In the genomic region with DNA sequence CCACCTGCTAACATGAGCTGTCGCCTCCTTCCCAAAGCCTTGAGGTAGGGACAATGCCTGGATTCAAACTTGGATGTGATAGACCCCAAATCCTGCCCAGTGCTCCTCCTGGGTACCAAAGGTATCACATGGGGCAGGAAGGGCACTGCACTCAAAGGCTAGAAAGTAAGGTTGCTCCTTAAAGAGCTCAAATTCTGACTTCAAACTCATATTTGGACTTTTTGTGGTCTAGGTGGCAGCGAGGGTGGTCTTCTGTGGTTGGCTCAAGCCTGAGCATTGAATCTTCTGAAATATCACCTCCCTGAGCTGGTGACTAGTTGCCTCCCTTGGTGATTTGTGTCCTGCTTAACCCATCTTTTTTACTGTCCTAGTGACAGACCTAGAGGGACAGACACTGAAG, we compare ENCODE assay signal across 22 cellular contexts. TPM values are rescaled to one million over a fixed set of nuclear protein-coding genes. Genes with fewer than 3 reads are reported as not detected.
DNase-seq lines count a peak whose midpoint lies in the region; ATAC-seq, FAIRE-seq and TF ChIP-seq lines count a peak whose summit lies in the region.
"Had no signal": no experiment of that assay in that cellular context is flagged by ENCODE, and none has a peak within 500 bp of the region (broad histone marks: within the 10 kb centered on the region; RNA-seq: fewer than 3 reads in every experiment).

No MANE protein-coding gene starts in this region.

- no peaks in the 10 kb centered on the region for H4K20me1 ChIP-seq in H1 (replicated peaks in 1 of 2; ENCODE audit: control insufficient read depth in 1 of 2, insufficient read depth in 2 of 2, low read length in 2 of 2)

- FAIRE-seq in H1 (lab: Jason Lieb, UNC) = no peak
- FAIRE-seq: A204.1, G401.6, GM19239 had no signal

- no peak overlapping the region for H2BK15ac ChIP-seq in H1 (ENCODE audit: low read length)

- TF ChIP-seq CTCF in H1 (IDR thresholded peaks at IDR 0.05; ENCODE audit: control extremely low read depth in 1 of 3, insufficient read depth in 1 of 3, low read depth in 1 of 3, low read length in 3 of 3) (no peak), coronary artery (IDR thresholded peaks at IDR 0.05) (no peak)

- no peak overlapping the region for H3K4me2 ChIP-seq in H1 (ENCODE audit: insufficient read depth in 1 of 2, low read depth in 2 of 2, low read length in 2 of 2)

- intact Hi-C loops in activated naive CD4-positive, alpha-beta T cell treated with anti-CD3 and anti-CD28 coated beads for 36 hours (cut with micrococcal nuclease) = no loop called here

- POLR2A ChIA-PET in H1 (lab: Charles Lee; ENCODE audit: partially characterized antibody) = no interaction called here

- H3K9me3 ChIP-seq in H1 (ENCODE audit: insufficient read depth in 2 of 2, low read depth in 1 of 2, low read length in 1 of 2) = no peaks in the 10 kb centered on the region

- peaks cover 0 to 9% (median 4%) of the 10 kb centered on the region in 4 experiments; a peak in 5 of 7 replicates for H3K4me1 ChIP-seq in H1 (replicated peaks in 1 of 4; ENCODE audit: control insufficient read depth in 3 of 4, insufficient read depth in 4 of 4, low read length in 3 of 4)

- H3K27ac ChIP-seq in H1 (ENCODE audit: low read depth, low read length) (no peak overlapping the region), coronary artery (no peak overlapping the region)

- ATAC-seq in HG02610 (IDR thresholded peaks at IDR 0.05; ENCODE audit: unreplicated experiment) = peak; percentile 3
- peak; percentile 66 for ATAC-seq in stimulated activated effector memory CD8-positive, alpha-beta T cell treated with anti-CD3 and anti-CD28 coated beads, Interleukin-12 subunit alpha, Interleukin-12 subunit beta, amount 100 ng/mL, for 72 hours

- H4K5ac ChIP-seq in H1 (ENCODE audit: insufficient read length, low read depth, low read length) = no peak overlapping the region

- no peaks in the 10 kb centered on the region for H3K79me1 ChIP-seq in H1 (ENCODE audit: low read depth, low read length)

- no peaks in the 10 kb centered on the region for H3K36me3 ChIP-seq in H1 (ENCODE audit: control insufficient read depth in 2 of 4, insufficient read depth in 4 of 4, low read length in 3 of 4)

- no peak overlapping the region for H3K9ac ChIP-seq in H1 (replicated peaks in 1 of 4; ENCODE audit: extremely low read depth in 1 of 4, low read depth in 3 of 4, low read length in 3 of 4)

- H3K4ac ChIP-seq in H1 (replicated peaks; ENCODE audit: insufficient read length, low read depth, low read length) = no peak overlapping the region

- no peak overlapping the region for H4K91ac ChIP-seq in H1 (replicated peaks; ENCODE audit: insufficient read length, low read length)

- no peaks in the 10 kb centered on the region for H3K36me3 Mint-ChIP-seq in activated naive CD4-positive, alpha-beta T cell treated with anti-CD3 and anti-CD28 coated beads for 36 hours (ENCODE audit: low read depth)
- no peaks in the 10 kb centered on the region for H3K36me3 Mint-ChIP-seq in stimulated activated effector memory CD8-positive, alpha-beta T cell treated with anti-CD3 and anti-CD28 coated beads, Interleukin-12 subunit alpha, Interleukin-12 subunit beta, amount 100 ng/mL, for 72 hours

- no peak overlapping the region for H2AK5ac ChIP-seq in H1 (ENCODE audit: low read depth, low read length)

- peak overlapping the region; percentile 85 for H2AFZ ChIP-seq in H1 (ENCODE audit: low read length)

- H3K18ac ChIP-seq in H1 (ENCODE audit: extremely low read depth, low read length) = no peak overlapping the region

- no peaks in the 10 kb centered on the region for H3K79me2 ChIP-seq in H1 (ENCODE audit: control insufficient read depth in 1 of 2, insufficient read depth in 2 of 2, low read length in 2 of 2)

- H3K4me3 Mint-ChIP-seq in activated naive CD4-positive, alpha-beta T cell treated with anti-CD3 and anti-CD28 coated beads for 36 hours = no peak overlapping the region
- H3K4me3 Mint-ChIP-seq in stimulated activated effector memory CD8-positive, alpha-beta T cell treated with anti-CD3 and anti-CD28 coated beads, Interleukin-12 subunit alpha, Interleukin-12 subunit beta, amount 100 ng/mL, for 72 hours = no peak overlapping the region
- H3K4me3 Mint-ChIP-seq: B cell; CD4-positive, alpha-beta T cell; HFFc6; IgD-negative memory B cell had no signal

- WGBS in H1 (ENCODE audit: extremely low coverage in 1 of 2, insufficient coverage in 1 of 2, insufficient read length in 1 of 2, insufficient replicate concordance in 2 of 2, low coverage in 1 of 2, low lambda C conversion rate in 2 of 2, missing lambda C conversion rate in 1 of 2), 2 experiments = 90% methylated on average over 2 of the region's 2 CpGs; no CpG with 5 or more reads in 1 of the 2 experiments

- H3K4me3 ChIP-seq in H1 (ENCODE audit: extremely low read depth in 1 of 4, insufficient read depth in 2 of 4, low read depth in 3 of 4, low read length in 4 of 4) (no peak overlapping the region), coronary artery (no peak overlapping the region)

- H2BK12ac ChIP-seq in H1 (ENCODE audit: low read depth, low read length) = no peak overlapping the region

- DNase-seq in activated naive CD4-positive, alpha-beta T cell treated with anti-CD3 and anti-CD28 coated beads for 36 hours = no peak
- no peak for DNase-seq in activated naive CD4-positive, alpha-beta T cell treated with anti-CD3 and anti-CD28 coated beads, Interleukin-2, amount 50 U/mL, for 16 hours
- no peak for DNase-seq in H1 (ENCODE audit: low read depth in 1 of 2, low spot score in 2 of 2)
- DNase-seq in stimulated activated effector memory CD8-positive, alpha-beta T cell treated with anti-CD3 and anti-CD28 coated beads, Interleukin-12 subunit alpha, Interleukin-12 subunit beta, amount 100 ng/mL, for 72 hours (ENCODE audit: low spot score in 2 of 2) = peak in 1 of 2 donors; percentile 56
- no peak for DNase-seq in coronary artery (ENCODE audit: low spot score)
- DNase-seq in D341Med (ENCODE audit: low spot score) = no peak
- DNase-seq: C1 segment of cervical spinal cord; Calu3; CD4-positive, alpha-beta T cell; DMS153; DMS79 treated with DMSO at 0.1 percent for 48 hours; EL; HCEC 1CT; HFFc6 had no signal

- peaks cover 7% of the 10 kb centered on the region for H3K23me2 ChIP-seq in H1 (ENCODE audit: low read depth, low read length)

- H3K9me3 Mint-ChIP-seq in activated naive CD4-positive, alpha-beta T cell treated with anti-CD3 and anti-CD28 coated beads for 36 hours = no peaks in the 10 kb centered on the region
- H3K9me3 Mint-ChIP-seq in stimulated activated effector memory CD8-positive, alpha-beta T cell treated with anti-CD3 and anti-CD28 coated beads, Interleukin-12 subunit alpha, Interleukin-12 subunit beta, amount 100 ng/mL, for 72 hours = no peaks in the 10 kb centered on the region
- H3K9me3 Mint-ChIP-seq: CD4-positive, alpha-beta T cell; HFFc6; IgD-negative memory B cell had no signal

- no peak overlapping the region for H2BK120ac ChIP-seq in H1 (replicated peaks; ENCODE audit: low read depth, low read length)

- no peak overlapping the region for H2BK20ac ChIP-seq in H1 (ENCODE audit: low read length)

- H3K27me3 Mint-ChIP-seq in activated naive CD4-positive, alpha-beta T cell treated with anti-CD3 and anti-CD28 coated beads for 36 hours (ENCODE audit: low read depth) = no peaks in the 10 kb centered on the region
- H3K27me3 Mint-ChIP-seq: B cell, IgD-negative memory B cell had no signal

- H3K27ac Mint-ChIP-seq in activated naive CD4-positive, alpha-beta T cell treated with anti-CD3 and anti-CD28 coated beads for 36 hours = peak overlapping the region; percentile 30
- no peak overlapping the region for H3K27ac Mint-ChIP-seq in stimulated activated effector memory CD8-positive, alpha-beta T cell treated with anti-CD3 and anti-CD28 coated beads, Interleukin-12 subunit alpha, Interleukin-12 subunit beta, amount 100 ng/mL, for 72 hours
- H3K27ac Mint-ChIP-seq: B cell; CD4-positive, alpha-beta T cell; HFFc6; IgD-negative memory B cell had no signal

- no peak overlapping the region for H4K8ac ChIP-seq in H1 (ENCODE audit: extremely low read depth, insufficient read depth, low read length)

- H3K23ac ChIP-seq in H1 (ENCODE audit: insufficient read length) = no peak overlapping the region

- no peak for TF ChIP-seq POLR2A in H1 (IDR thresholded peaks at IDR 0.05; ENCODE audit: control extremely low read depth in 1 of 2, low read depth in 2 of 2, low read length in 2 of 2)

- TF ChIP-seq EP300 in H1 (IDR thresholded peaks at IDR 0.05; ENCODE audit: borderline replicate concordance in 1 of 2, low read depth in 2 of 2, low read length in 2 of 2) = no peak

- H3K4me1 Mint-ChIP-seq in activated naive CD4-positive, alpha-beta T cell treated with anti-CD3 and anti-CD28 coated beads for 36 hours (ENCODE audit: low read depth) = peaks cover 15% of the 10 kb centered on the region
- H3K4me1 Mint-ChIP-seq in stimulated activated effector memory CD8-positive, alpha-beta T cell treated with anti-CD3 and anti-CD28 coated beads, Interleukin-12 subunit alpha, Interleukin-12 subunit beta, amount 100 ng/mL, for 72 hours = peaks cover 12% of the 10 kb centered on the region

- TF ChIP-seq RAD21 in H1 (IDR thresholded peaks at IDR 0.05 in 1 of 2, conservative IDR thresholded peaks at IDR 0.05 in 1 of 2; ENCODE audit: low read depth in 2 of 2, low read length in 2 of 2) = no peak

- H3K56ac ChIP-seq in H1 (replicated peaks; ENCODE audit: insufficient read length, low read depth, low read length) = no peak overlapping the region

- H3K14ac ChIP-seq in H1 (ENCODE audit: insufficient read length) = no peak overlapping the region

- H3K27me3 ChIP-seq in H1 (replicated peaks in 1 of 4; ENCODE audit: control insufficient read depth in 3 of 4, extremely low read depth in 1 of 4, insufficient read depth in 3 of 4, low read length in 3 of 4) = no peaks in the 10 kb centered on the region

- CTCF ChIA-PET in activated naive CD4-positive, alpha-beta T cell treated with anti-CD3 and anti-CD28 coated beads for 36 hours (lab: Charles Lee) = interaction anchor here (1.0 to 1.3 kb wide), 3 partner anchors 13 to 19 kb away, joined by 4 read pairs; no protein-coding TSS in a partner anchor
- CTCF ChIA-PET in H1 (lab: Charles Lee; ENCODE audit: partially characterized antibody) = interaction anchor here (0.6 to 16.7 kb wide), 8 partner anchors 8 to 210 kb away, joined by 3 to 282 read pairs (median 4); no protein-coding TSS in a partner anchor

- H2BK5ac ChIP-seq in H1 (ENCODE audit: low read depth, low read length) = no peak overlapping the region

RNA-seq across cellular contexts. Expression of a gene that starts 8.3 kb away (rescaled TPM):
- total RNA-seq in activated naive CD4-positive, alpha-beta T cell treated with anti-CD3 and anti-CD28 coated beads for 36 hours = under 1 TPM in 1 of 2 experiments, not detected in 1; 0.19 TPM
- total RNA-seq in H1 (2021; fragmentation: NEBNext Ultra II Directional; extraction: Animal tissue kit (Norgen Biotek cat#: 25700)) = 0.38 and 0.61 TPM in 2 replicates
- 3.5 and 3.7 TPM in 2 replicates for polyA plus RNA-seq in H1 (2011; rRNA removed)
- 3.5 TPM for polyA plus RNA-seq in H1 (2011; cell fraction: cytosol; rRNA removed)
- 3.5 TPM for polyA plus RNA-seq in H1 (2011; cell fraction: nucleus; rRNA removed)
- polyA plus RNA-seq in H1 (2012, experiment 1 of 2) = 2.1 to 3.1 TPM (median 2.3 TPM) in 4 replicates
- 0.46 TPM for polyA plus RNA-seq in H1 (2012, experiment 2 of 2)
- polyA plus RNA-seq in H1 (2013, experiment 1 of 2) = 2.4 TPM
- 2.6 TPM for polyA plus RNA-seq in H1 (2013, experiment 2 of 2)
- polyA minus RNA-seq in H1 (2011; rRNA and poly(A)+ RNA removed) = 5.9 and 7.7 TPM in 2 replicates
- polyA minus RNA-seq in H1 (2011; cell fraction: cytosol; rRNA and poly(A)+ RNA removed) = 3.3 TPM
- polyA minus RNA-seq in H1 (2011; cell fraction: nucleus; rRNA and poly(A)+ RNA removed) = 1.00 TPM

RNA-seq across cellular contexts. Expression of a gene that starts 12.5 kb away (rescaled TPM):
- total RNA-seq in activated naive CD4-positive, alpha-beta T cell treated with anti-CD3 and anti-CD28 coated beads for 36 hours = under 1 TPM; 0.27 to 0.38 TPM
- total RNA-seq in H1 (2021; fragmentation: NEBNext Ultra II Directional; extraction: Animal tissue kit (Norgen Biotek cat#: 25700)) = 2.2 and 4.3 TPM in 2 replicates
- polyA plus RNA-seq in H1 (2011; rRNA removed) = 4.4 and 4.6 TPM in 2 replicates
- polyA plus RNA-seq in H1 (2011; cell fraction: cytosol; rRNA removed) = 4.7 TPM
- polyA plus RNA-seq in H1 (2011; cell fraction: nucleus; rRNA removed) = 3.4 TPM
- polyA plus RNA-seq in H1 (2012, experiment 1 of 2) = 4.9 to 6.1 TPM (median 5.8 TPM) in 4 replicates
- 13.5 TPM for polyA plus RNA-seq in H1 (2012, experiment 2 of 2)
- polyA plus RNA-seq in H1 (2013, experiment 1 of 2) = 7.0 TPM
- polyA plus RNA-seq in H1 (2013, experiment 2 of 2) = 8.2 TPM
- polyA minus RNA-seq in H1 (2011; rRNA and poly(A)+ RNA removed) = 5.2 and 5.8 TPM in 2 replicates
- 2.6 TPM for polyA minus RNA-seq in H1 (2011; cell fraction: cytosol; rRNA and poly(A)+ RNA removed)
- 1.3 TPM for polyA minus RNA-seq in H1 (2011; cell fraction: nucleus; rRNA and poly(A)+ RNA removed)

RNA-seq across cellular contexts. Expression of a gene that starts 34.6 kb away (rescaled TPM):
- not detected for total RNA-seq in activated naive CD4-positive, alpha-beta T cell treated with anti-CD3 and anti-CD28 coated beads for 36 hours
- not detected in 2 replicates for total RNA-seq in H1 (2021; fragmentation: NEBNext Ultra II Directional; extraction: Animal tissue kit (Norgen Biotek cat#: 25700))
- not detected in 2 replicates for polyA plus RNA-seq in H1 (2011; rRNA removed)
- polyA plus RNA-seq in H1 (2011; cell fraction: cytosol; rRNA removed) = not detected
- not detected for polyA plus RNA-seq in H1 (2011; cell fraction: nucleus; rRNA removed)
- polyA plus RNA-seq in H1 (2012, experiment 1 of 2) = not detected in 4 replicates
- polyA plus RNA-seq in H1 (2012, experiment 2 of 2) = not detected
- not detected for polyA plus RNA-seq in H1 (2013, experiment 1 of 2)
- not detected for polyA plus RNA-seq in H1 (2013, experiment 2 of 2)
- polyA minus RNA-seq in H1 (2011; rRNA and poly(A)+ RNA removed) = 0.17 TPM in 1 of 2 replicates, not detected in the other
- not detected for polyA minus RNA-seq in H1 (2011; cell fraction: cytosol; rRNA and poly(A)+ RNA removed)
- not detected for polyA minus RNA-seq in H1 (2011; cell fraction: nucleus; rRNA and poly(A)+ RNA removed)
- total RNA-seq: B cell; Calu3; CD4-positive, alpha-beta T cell; H4; HFFc6; HT-29 had no signal
- polyA plus RNA-seq: IgD-negative memory B cell had no signal
